ENCODE assay signal across 11 cellular contexts in genomic region chr20:44019638-44020335, GRCh38.
DNase-seq lines count a peak whose midpoint lies in the region; ATAC-seq and TF ChIP-seq lines count a peak whose summit lies in the region.
"Had no signal": no experiment of that assay in that cellular context is flagged by ENCODE, and none has a peak within 500 bp of the region (broad histone marks: within the 10 kb centered on the region; RNA-seq: fewer than 3 reads in every experiment).

No MANE protein-coding gene starts in this region.

- no peaks in the 10 kb centered on the region for H3K9me3 Mint-ChIP-seq in osteocyte (ENCODE audit: unreplicated experiment)
- H3K9me3 Mint-ChIP-seq: IgD-negative memory B cell had no signal

- H3K4me3 Mint-ChIP-seq in osteocyte (ENCODE audit: unreplicated experiment) = no peak overlapping the region

- peak; percentile 3 for DNase-seq in CD1c-positive myeloid dendritic cell (ENCODE audit: extremely low spot score)
- DNase-seq in Jurkat, Clone E6-1 (ENCODE audit: low read depth, low spot score) = peak; percentile 92
- peak; percentile 58 for DNase-seq in activated CD8-positive, alpha-beta memory T cell treated with anti-CD3 and anti-CD28 coated beads, Interleukin-2, amount 50 U/mL, for 48 hours
- peak; percentile 51 for DNase-seq in left ventricle myocardium superior
- no peak for DNase-seq in H4 (ENCODE audit: low spot score)
- DNase-seq in NCI-H69 (lab: John Stamatoyannopoulos, UW) = no peak
- DNase-seq in osteocyte (ENCODE audit: extremely low spot score, unreplicated experiment) = no peak
- DNase-seq: left cardiac atrium, SHP77 had no signal

- intact Hi-C loops in left ventricle myocardium superior (cut with micrococcal nuclease) = no loop called here

- ATAC-seq in left ventricle myocardium superior = peak; percentile 43
- no peak for ATAC-seq in GM21825 (IDR thresholded peaks at IDR 0.05; ENCODE audit: unreplicated experiment)

- H3K4me1 Mint-ChIP-seq in osteocyte (ENCODE audit: unreplicated experiment) = peaks cover 7% of the 10 kb centered on the region

- peak overlapping the region; percentile 28 for H3K4me3 ChIP-seq in Jurkat, Clone E6-1 (ENCODE audit: low read length)

- peaks cover 49% of the 10 kb centered on the region for H3K27me3 Mint-ChIP-seq in osteocyte (ENCODE audit: unreplicated experiment)

- TF ChIP-seq CTCF in osteocyte (IDR thresholded peaks at IDR 0.05) = no peak

- no peaks in the 10 kb centered on the region for H3K36me3 Mint-ChIP-seq in osteocyte (ENCODE audit: unreplicated experiment)
- H3K36me3 Mint-ChIP-seq: IgD-negative memory B cell had no signal

- no peak overlapping the region for H3K27ac Mint-ChIP-seq in osteocyte (ENCODE audit: unreplicated experiment)

Comparison
In these comparisons a context has a peak if more than half of its experiments do, and no peak if none do; other contexts are left out.
1. DNase-seq: peak in CD1c-positive myeloid dendritic cell (single experiment), Jurkat, Clone E6-1 (single experiment), activated CD8-positive, alpha-beta memory T cell treated with anti-CD3 and anti-CD28 coated beads, Interleukin-2, amount 50 U/mL, for 48 hours (single experiment) and left ventricle myocardium superior (single experiment); none in H4 (single experiment), NCI-H69 (single experiment) and osteocyte (single experiment).